In the genomic region with DNA sequence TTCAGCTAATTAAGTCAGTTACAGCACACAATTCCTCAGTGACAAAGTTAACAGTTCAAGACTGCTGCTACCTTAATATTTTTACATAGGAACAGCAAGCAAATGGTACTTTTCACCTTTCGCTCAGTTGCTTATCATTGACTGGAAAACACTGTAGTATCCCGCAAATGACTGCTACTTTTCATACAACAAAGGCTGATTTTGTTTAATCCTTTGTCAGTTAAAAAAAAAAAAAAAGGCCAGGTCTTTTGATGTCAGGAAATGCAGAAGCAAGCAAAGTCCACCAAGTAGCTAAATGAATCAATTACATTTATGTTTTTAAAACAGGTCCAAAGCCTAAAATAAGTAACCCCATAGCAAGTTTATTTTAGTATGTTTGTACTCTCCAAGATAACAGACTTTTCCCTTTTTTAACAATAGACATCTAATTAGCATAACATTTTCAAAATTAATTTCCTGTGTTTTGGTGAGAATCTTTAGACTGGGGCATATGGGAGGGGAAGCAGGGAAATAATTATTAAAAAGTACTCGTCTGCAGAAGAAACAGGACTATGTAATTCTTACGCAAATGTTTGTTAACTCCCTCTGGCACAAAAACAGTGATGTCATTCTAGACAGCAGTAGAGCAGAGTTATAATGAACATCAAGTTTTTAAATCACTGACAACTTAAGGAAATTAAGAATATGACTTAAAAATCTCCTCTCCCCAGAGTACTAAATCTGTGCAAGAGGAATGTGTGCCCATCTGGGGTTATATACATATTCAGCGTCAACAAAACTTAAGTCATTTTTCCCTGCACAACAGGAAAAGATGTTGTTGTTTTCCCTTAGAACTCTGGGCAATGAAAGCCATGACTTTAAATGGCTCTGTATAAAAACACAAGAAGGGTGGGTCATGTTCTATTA, we compare ENCODE assay signal across 11 cellular contexts. TPM values are rescaled to one million over a fixed set of nuclear protein-coding genes. Genes with fewer than 3 reads are reported as not detected.
DNase-seq lines count a peak whose midpoint lies in the region; ATAC-seq and TF ChIP-seq lines count a peak whose summit lies in the region.
"Had no signal": no experiment of that assay in that cellular context is flagged by ENCODE, and none has a peak within 500 bp of the region (broad histone marks: within the 10 kb centered on the region; RNA-seq: fewer than 3 reads in every experiment).

No MANE protein-coding gene starts in this region.

- CTCF ChIA-PET in SK-N-SH (lab: Yijun Ruan, JAX): interaction anchor here (1.2 to 1.5 kb wide), 2 partner anchors 9 to 49 kb away, joined by 3 to 6 read pairs; partner anchors contain the start of gene PFDN1

- no peak overlapping the region for H2AFZ ChIP-seq in SK-N-SH (ENCODE audit: low read depth)

- H3K9ac ChIP-seq in SK-N-SH: peak overlapping the region; percentile 37; the same call in 1 of the 2 replicates
- H3K9ac ChIP-seq: KMS-11 had no signal

- peak overlapping the region; percentile 51 for H3K27ac Mint-ChIP-seq in progenitor cell of endocrine pancreas
- H3K27ac Mint-ChIP-seq: immature natural killer cell had no signal

- peaks cover 18% of the 10 kb centered on the region for H3K36me3 ChIP-seq in DOHH2 (ENCODE audit: control insufficient read depth, low read length)
- no peaks in the 10 kb centered on the region for H3K36me3 ChIP-seq in SK-N-SH (replicated peaks in 1 of 2; ENCODE audit: control insufficient read depth in 1 of 2, insufficient read depth in 2 of 2, low read length in 1 of 2)

- no peaks in the 10 kb centered on the region for H3K9me3 Mint-ChIP-seq in progenitor cell of endocrine pancreas (ENCODE audit: low read depth)
- H3K9me3 Mint-ChIP-seq: immature natural killer cell had no signal

- H4K20me1 ChIP-seq in DOHH2 (ENCODE audit: control insufficient read depth, insufficient read depth, low read depth, low read length) (no peaks in the 10 kb centered on the region), SK-N-SH (ENCODE audit: insufficient read depth) (peaks cover 4% of the 10 kb centered on the region; the same call in 1 of the 2 replicates)

- H3K4me1 Mint-ChIP-seq in progenitor cell of endocrine pancreas (ENCODE audit: low read depth): peaks cover 16% of the 10 kb centered on the region

- ATAC-seq in HG03175 (IDR thresholded peaks at IDR 0.05; ENCODE audit: unreplicated experiment) (no peak), GM18867 (IDR thresholded peaks at IDR 0.05; ENCODE audit: unreplicated experiment) (no peak)

- H3F3A ChIP-seq in DOHH2 (ENCODE audit: control insufficient read depth, insufficient read depth) (peaks cover 5% of the 10 kb centered on the region; the same call in 1 of the 2 replicates), SK-N-SH (replicated peaks; ENCODE audit: insufficient read depth) (peaks cover 48% of the 10 kb centered on the region)

- DNase-seq in SK-N-SH: no peak
- peak; percentile 42 for DNase-seq in fibroblast of the aortic adventitia (ENCODE audit: low read depth)
- no peak for DNase-seq in progenitor cell of endocrine pancreas (ENCODE audit: low spot score, unreplicated experiment)
- no peak for DNase-seq in AML-193 (lab: John Stamatoyannopoulos, UW)
- no peak for DNase-seq in HPDE6-E6E7 (ENCODE audit: extremely low spot score)
- DNase-seq: immature natural killer cell, spleen had no signal

- peaks cover 4% of the 10 kb centered on the region for H3K36me3 Mint-ChIP-seq in progenitor cell of endocrine pancreas (ENCODE audit: insufficient read depth)

- WGBS in SK-N-SH (ENCODE audit: low lambda C conversion rate): 76% methylated on average over 5 of the region's 5 CpGs

- no peak for TF ChIP-seq CTCF in DOHH2 (IDR thresholded peaks at IDR 0.05; ENCODE audit: low read depth, low read length, poor library complexity, severe bottlenecking)
- no peak for TF ChIP-seq CTCF in SK-N-SH (IDR thresholded peaks at IDR 0.05)
- no peak for TF ChIP-seq CTCF in fibroblast of the aortic adventitia (IDR thresholded peaks at IDR 0.05; ENCODE audit: insufficient read depth, low read length)
- TF ChIP-seq CTCF in progenitor cell of endocrine pancreas (IDR thresholded peaks at IDR 0.05; ENCODE audit: unreplicated experiment): no peak

- H3K4me1 ChIP-seq in DOHH2 (ENCODE audit: control insufficient read depth, low read length) (peaks cover 46% of the 10 kb centered on the region), SK-N-SH (ENCODE audit: control insufficient read depth in 1 of 2, insufficient read depth in 2 of 2, low read depth in 1 of 2, low read length in 1 of 2) (peaks cover 0 to 54% of the 10 kb centered on the region in 2 experiments; a peak in 3 of 4 replicates)

- H3K27ac ChIP-seq in DOHH2 (ENCODE audit: low read depth, low read length): peak overlapping the region; percentile 47
- peak overlapping the region in 1 of 2 experiments; percentile 86; a peak in 2 of 4 replicates for H3K27ac ChIP-seq in SK-N-SH (ENCODE audit: low read depth in 2 of 2, low read length in 1 of 2)
- H3K27ac ChIP-seq: KMS-11 had no signal

- no peaks in the 10 kb centered on the region for H3K27me3 Mint-ChIP-seq in progenitor cell of endocrine pancreas

- H3K27me3 ChIP-seq in DOHH2 (ENCODE audit: control insufficient read depth, low read length): no peaks in the 10 kb centered on the region
- H3K27me3 ChIP-seq in SK-N-SH (ENCODE audit: insufficient read depth): no peaks in the 10 kb centered on the region
- H3K27me3 ChIP-seq: spleen had no signal

- TF ChIP-seq EP300 in SK-N-SH (IDR thresholded peaks at IDR 0.05; ENCODE audit: borderline replicate concordance in 1 of 2, low read depth in 1 of 2, low read length in 1 of 2): no peak

- H3K4me2 ChIP-seq in DOHH2 (ENCODE audit: low read length) (peak overlapping the region; percentile 51), SK-N-SH (peak overlapping the region; percentile 29; the same call in 1 of the 2 replicates)
- H3K4me2 ChIP-seq: KMS-11 had no signal

- no peak for TF ChIP-seq RAD21 in SK-N-SH (IDR thresholded peaks at IDR 0.05; ENCODE audit: low read length)

- no peaks in the 10 kb centered on the region for H3K9me3 ChIP-seq in DOHH2 (ENCODE audit: control insufficient read depth, insufficient read depth, low read length)
- H3K9me3 ChIP-seq in SK-N-SH: no peaks in the 10 kb centered on the region
- H3K9me3 ChIP-seq: spleen had no signal

- H3K9me2 ChIP-seq in DOHH2 (replicated peaks; ENCODE audit: control insufficient read depth, low read length): no peaks in the 10 kb centered on the region
- H3K9me2 ChIP-seq in SK-N-SH: no peaks in the 10 kb centered on the region

- H3K4me3 ChIP-seq in DOHH2 (ENCODE audit: low read length): 0 out of 2 replicates have a peak overlapping the region, but pooled peaks have one; percentile 6
- H3K4me3 ChIP-seq in SK-N-SH (ENCODE audit: low read depth in 2 of 2, low read length in 1 of 2): no peak overlapping the region
- H3K4me3 ChIP-seq in fibroblast of the aortic adventitia (ENCODE audit: low read depth, low read length): no peak overlapping the region
- H3K4me3 ChIP-seq: spleen had no signal

- H3K79me2 ChIP-seq in DOHH2 (ENCODE audit: control insufficient read depth, low read length) (peaks cover 78% of the 10 kb centered on the region), SK-N-SH (ENCODE audit: insufficient read depth) (peaks cover 85% of the 10 kb centered on the region)

- POLR2A ChIA-PET in SK-N-SH (lab: Yijun Ruan, JAX): no interaction called here

- no peak overlapping the region for H3K4me3 Mint-ChIP-seq in progenitor cell of endocrine pancreas (ENCODE audit: low read depth)
- H3K4me3 Mint-ChIP-seq: immature natural killer cell had no signal

TF ChIP-seq in SK-N-SH, 30 proteins besides CTCF, POLR2A, EP300 and RAD21 (continues in another document):
- TF ChIP-seq TEAD4 (IDR thresholded peaks at IDR 0.05; ENCODE audit: borderline replicate concordance, insufficient read depth) (no peak), SMC3 (IDR thresholded peaks at IDR 0.05; ENCODE audit: low read depth, low read length) (no peak), NRF1 (IDR thresholded peaks at IDR 0.05; ENCODE audit: low read depth, low read length) (no peak), RCOR1 (IDR thresholded peaks at IDR 0.05; ENCODE audit: low read length) (no peak), CHD2 (IDR thresholded peaks at IDR 0.05; ENCODE audit: low read length, partially characterized antibody) (no peak), TCF12 (IDR thresholded peaks at IDR 0.05) (no peak)
- TF ChIP-seq, protein P1, sequence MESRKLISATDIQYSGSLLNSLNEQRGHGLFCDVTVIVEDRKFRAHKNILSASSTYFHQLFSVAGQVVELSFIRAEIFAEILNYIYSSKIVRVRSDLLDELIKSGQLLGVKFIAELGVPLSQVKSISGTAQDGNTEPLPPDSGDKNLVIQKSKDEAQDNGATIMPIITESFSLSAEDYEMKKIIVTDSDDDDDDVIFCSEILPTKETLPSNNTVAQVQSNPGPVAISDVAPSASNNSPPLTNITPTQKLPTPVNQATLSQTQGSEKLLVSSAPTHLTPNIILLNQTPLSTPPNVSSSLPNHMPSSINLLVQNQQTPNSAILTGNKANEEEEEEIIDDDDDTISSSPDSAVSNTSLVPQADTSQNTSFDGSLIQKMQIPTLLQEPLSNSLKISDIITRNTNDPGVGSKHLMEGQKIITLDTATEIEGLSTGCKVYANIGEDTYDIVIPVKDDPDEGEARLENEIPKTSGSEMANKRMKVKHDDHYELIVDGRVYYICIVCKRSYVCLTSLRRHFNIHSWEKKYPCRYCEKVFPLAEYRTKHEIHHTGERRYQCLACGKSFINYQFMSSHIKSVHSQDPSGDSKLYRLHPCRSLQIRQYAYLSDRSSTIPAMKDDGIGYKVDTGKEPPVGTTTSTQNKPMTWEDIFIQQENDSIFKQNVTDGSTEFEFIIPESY (IDR thresholded peaks at IDR 0.05; ENCODE audit: borderline replicate concordance, low read depth): no peak
- TF ChIP-seq, protein P2, sequence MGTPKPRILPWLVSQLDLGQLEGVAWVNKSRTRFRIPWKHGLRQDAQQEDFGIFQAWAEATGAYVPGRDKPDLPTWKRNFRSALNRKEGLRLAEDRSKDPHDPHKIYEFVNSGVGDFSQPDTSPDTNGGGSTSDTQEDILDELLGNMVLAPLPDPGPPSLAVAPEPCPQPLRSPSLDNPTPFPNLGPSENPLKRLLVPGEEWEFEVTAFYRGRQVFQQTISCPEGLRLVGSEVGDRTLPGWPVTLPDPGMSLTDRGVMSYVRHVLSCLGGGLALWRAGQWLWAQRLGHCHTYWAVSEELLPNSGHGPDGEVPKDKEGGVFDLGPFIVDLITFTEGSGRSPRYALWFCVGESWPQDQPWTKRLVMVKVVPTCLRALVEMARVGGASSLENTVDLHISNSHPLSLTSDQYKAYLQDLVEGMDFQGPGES (IDR thresholded peaks at IDR 0.05; ENCODE audit: low read depth, low read length): no peak

RNA-seq across cellular contexts. Expression of gene PFDN1, which starts 9.6 kb away (rescaled TPM):
- polyA plus RNA-seq in SK-N-SH (2012; rRNA removed): 55.2 and 63.6 TPM in 2 replicates
- polyA plus RNA-seq in SK-N-SH (2012; cell fraction: cytosol; rRNA removed): 78.2 and 78.4 TPM in 2 replicates
- polyA plus RNA-seq in SK-N-SH (2012; cell fraction: nucleus; rRNA removed): 31.6 and 34.6 TPM in 2 replicates
- total RNA-seq in fibroblast of the aortic adventitia (ENCODE audit: low replicate concordance) (31.2 and 60.2 TPM in 2 replicates), progenitor cell of endocrine pancreas (63.4 and 65.1 TPM in 2 replicates)

RNA-seq across cellular contexts. Expression of gene HBEGF, which starts 53.1 kb away (rescaled TPM):
- polyA plus RNA-seq in SK-N-SH (2012; rRNA removed): 56.2 and 59.8 TPM in 2 replicates
- polyA plus RNA-seq in SK-N-SH (2012; cell fraction: cytosol; rRNA removed): 39.3 and 56.3 TPM in 2 replicates
- 73.4 and 106 TPM in 2 replicates for polyA plus RNA-seq in SK-N-SH (2012; cell fraction: nucleus; rRNA removed)
- total RNA-seq in fibroblast of the aortic adventitia (ENCODE audit: low replicate concordance): 0.41 and 0.90 TPM in 2 replicates
- 0.84 and 1.3 TPM in 2 replicates for total RNA-seq in progenitor cell of endocrine pancreas
